ENCODE assay signal across 31 cellular contexts in the genomic region with DNA sequence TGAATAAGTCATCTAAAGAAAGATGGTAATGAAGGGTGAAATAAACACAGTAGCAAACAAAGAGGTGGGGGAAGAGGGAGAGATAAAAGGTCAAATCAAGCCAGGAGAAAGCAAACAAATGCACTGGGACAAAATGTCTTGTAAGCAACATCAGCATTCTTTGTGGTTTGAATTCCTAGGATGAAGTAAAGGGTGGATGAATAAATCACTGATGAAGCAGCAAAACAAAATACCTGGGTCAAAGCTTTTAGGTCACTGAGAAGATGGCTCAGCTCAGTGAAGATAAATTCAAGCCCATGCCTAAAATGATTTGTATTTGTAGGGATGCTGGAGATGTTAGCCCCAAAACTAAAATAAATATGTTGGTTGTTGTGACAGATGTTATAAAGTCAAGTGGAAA.
DNase-seq lines count a peak whose midpoint lies in the region; ATAC-seq, FAIRE-seq and TF ChIP-seq lines count a peak whose summit lies in the region.
"Had no signal": no experiment of that assay in that cellular context is flagged by ENCODE, and none has a peak within 500 bp of the region (broad histone marks: within the 10 kb centered on the region; RNA-seq: fewer than 3 reads in every experiment).

No MANE protein-coding gene starts in this region.

- no peaks in the 10 kb centered on the region for H3K27me3 ChIP-seq in astrocyte (ENCODE audit: insufficient read depth, low read length)
- H3K27me3 ChIP-seq in right cardiac atrium (ENCODE audit: control insufficient read depth, insufficient read depth) = no peaks in the 10 kb centered on the region
- H3K27me3 ChIP-seq: adrenal gland, esophagus muscularis mucosa, Peyer's patch, sigmoid colon, suprapubic skin had no signal

- peaks cover 2% of the 10 kb centered on the region for H3K36me3 ChIP-seq in astrocyte (ENCODE audit: insufficient read depth, low read length)

- H3K9me3 ChIP-seq in astrocyte (ENCODE audit: insufficient read depth, low read depth, low read length) (no peaks in the 10 kb centered on the region), right cardiac atrium (ENCODE audit: control insufficient read depth, low read length) (no peaks in the 10 kb centered on the region)
- H3K9me3 ChIP-seq: adrenal gland, Peyer's patch, suprapubic skin had no signal

- DNase-seq in ELR (ENCODE audit: low read depth) (peak; percentile 15), astrocyte (ENCODE audit: low read depth) (peak; percentile 6), kidney glomerular epithelial cell (lab: John Stamatoyannopoulos, UW) (peak; percentile 74), sciatic nerve (ENCODE audit: low spot score) (no peak), SHP77 treated with DMSO at 0.1 percent for 48 hours (lab: John Stamatoyannopoulos, UW) (no peak), right cardiac atrium (no peak)
- DNase-seq: activated CD4-positive, alpha-beta T cell treated with anti-CD3 and anti-CD28 coated beads, Interleukin-2, amount 50 U/mL, for 1 hour; activated naive CD4-positive, alpha-beta T cell; activated T-cell treated with anti-CD3 and anti-CD28 coated beads, Interleukin-2, amount 50 U/mL, for 4 hours; adrenal gland; Calu3; DMS79 treated with DMSO at 0.1 percent for 48 hours; effector memory CD4-positive, alpha-beta T cell; GOT3; hypothalamus; immature natural killer cell; NCI-H1105; NCI-H187 treated with DMSO at 0.1 percent for 48 hours; NCI-H526; Peyer's patch; SIG-M5; sigmoid colon; stimulated activated CD4-positive, alpha-beta T cell treated with anti-CD3 and anti-CD28 coated beads, Interleukin-15, amount 100 ng/mL, for 24 hours; stimulated activated naive CD4-positive, alpha-beta T cell had no signal

- H2AFZ ChIP-seq in astrocyte (ENCODE audit: low read depth, low read length) = no peak overlapping the region

- peaks cover 20% of the 10 kb centered on the region for H3K36me3 Mint-ChIP-seq in astrocyte (ENCODE audit: low read depth, unreplicated experiment)

- H3K9me3 Mint-ChIP-seq in astrocyte (ENCODE audit: unreplicated experiment) = peaks cover 12% of the 10 kb centered on the region

- peaks cover 11% of the 10 kb centered on the region for H3K4me1 Mint-ChIP-seq in astrocyte (ENCODE audit: low read depth, unreplicated experiment)
- H3K4me1 Mint-ChIP-seq: immature natural killer cell had no signal

- H4K20me1 ChIP-seq in astrocyte (ENCODE audit: insufficient read depth, low read length) = no peaks in the 10 kb centered on the region

- no peak for FAIRE-seq in astrocyte (lab: Jason Lieb, UNC)
- FAIRE-seq: bronchial epithelial cell had no signal

- no peaks in the 10 kb centered on the region for H3K79me2 ChIP-seq in astrocyte (ENCODE audit: insufficient read depth, low read length)

- intact Hi-C loops in sciatic nerve (cut with DNase I) = no loop called here
- intact Hi-C loops in right cardiac atrium (cut with DNase I) = no loop called here

- no peak overlapping the region for H3K4me2 ChIP-seq in astrocyte (ENCODE audit: low read length)

- no peak overlapping the region for H3K27ac Mint-ChIP-seq in astrocyte (ENCODE audit: unreplicated experiment)
- H3K27ac Mint-ChIP-seq: WTC11 had no signal

- H3K4me3 Mint-ChIP-seq in astrocyte (ENCODE audit: unreplicated experiment) = no peak overlapping the region
- H3K4me3 Mint-ChIP-seq: activated T-cell treated with anti-CD3 and anti-CD28 coated beads, Interleukin-2, amount 50 U/mL, for 4 hours; immature natural killer cell; WTC11 had no signal

- ATAC-seq in sciatic nerve = peak; percentile 62
- no peak for ATAC-seq in HG03378 (IDR thresholded peaks at IDR 0.05; ENCODE audit: unreplicated experiment)
- ATAC-seq in HG03457 (IDR thresholded peaks at IDR 0.05; ENCODE audit: unreplicated experiment) = no peak
- no peak for ATAC-seq in right cardiac atrium
- ATAC-seq: activated T-cell treated with anti-CD3 and anti-CD28 coated beads, Interleukin-2, amount 50 U/mL, for 4 hours; WTC11 had no signal

- H3K9ac ChIP-seq in astrocyte (ENCODE audit: low read length) = no peak overlapping the region

- H3K27ac ChIP-seq in astrocyte (ENCODE audit: low read depth, low read length) = no peak overlapping the region
- no peak overlapping the region for H3K27ac ChIP-seq in right cardiac atrium (ENCODE audit: low read length)
- H3K27ac ChIP-seq: adrenal gland, coronary artery, esophagus muscularis mucosa, Peyer's patch, sigmoid colon, suprapubic skin had no signal

- H3K4me3 ChIP-seq in astrocyte (ENCODE audit: insufficient read depth, low read depth, low read length) = no peak overlapping the region
- H3K4me3 ChIP-seq in right cardiac atrium (ENCODE audit: low read length) = no peak overlapping the region
- H3K4me3 ChIP-seq: adrenal gland, coronary artery, esophagus muscularis mucosa, Peyer's patch, sigmoid colon, suprapubic skin had no signal

- no peaks in the 10 kb centered on the region for H3K4me1 ChIP-seq in astrocyte (ENCODE audit: insufficient read depth, low read length)
- H3K4me1 ChIP-seq in right cardiac atrium (ENCODE audit: control insufficient read depth, insufficient read depth, low read length) = no peaks in the 10 kb centered on the region
- H3K4me1 ChIP-seq: adrenal gland, esophagus muscularis mucosa, Peyer's patch, sigmoid colon, suprapubic skin had no signal

- no peaks in the 10 kb centered on the region for H3K27me3 Mint-ChIP-seq in astrocyte (ENCODE audit: low read depth, unreplicated experiment)

- no peak for TF ChIP-seq CTCF in astrocyte (IDR thresholded peaks at IDR 0.05; ENCODE audit: insufficient read depth, low read depth, low read length)

Comparison
In these comparisons a context has a peak if more than half of its experiments do, and no peak if none do; other contexts are left out.
1. DNase-seq: peak in ELR (single experiment), astrocyte (single experiment) and kidney glomerular epithelial cell (single experiment); none in sciatic nerve (single experiment), SHP77 treated with DMSO at 0.1 percent for 48 hours (single experiment) and right cardiac atrium (0 of 3).